Comparison of ENCODE assay signal across 18 cellular contexts in the genomic region with DNA sequence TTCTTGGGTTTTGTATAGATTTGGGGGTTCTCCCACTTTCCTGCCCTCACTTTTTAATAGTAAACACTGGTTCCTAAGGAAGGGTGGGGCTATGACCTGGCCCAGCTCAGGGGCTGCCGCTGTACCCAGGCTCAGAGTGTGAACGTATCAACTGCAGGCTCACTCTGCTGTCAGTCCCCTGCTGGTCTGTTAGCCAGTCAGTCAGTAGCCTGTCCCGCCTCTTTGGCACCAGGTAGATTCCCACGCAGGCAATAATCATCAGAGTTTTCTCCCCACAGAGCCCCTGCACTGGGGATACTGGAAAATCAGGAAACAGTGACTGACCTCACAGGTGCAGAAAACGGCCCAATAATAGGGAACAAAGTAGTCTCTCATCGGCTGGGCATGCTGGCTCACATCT. TPM values are rescaled to one million over a fixed set of nuclear protein-coding genes. Genes with fewer than 3 reads are reported as not detected.
DNase-seq lines count a peak whose midpoint lies in the region; ATAC-seq and TF ChIP-seq lines count a peak whose summit lies in the region.
"Had no signal": no experiment of that assay in that cellular context is flagged by ENCODE, and none has a peak within 500 bp of the region (broad histone marks: within the 10 kb centered on the region; RNA-seq: fewer than 3 reads in every experiment).

No MANE protein-coding gene starts in this region.

- no peak overlapping the region for H3K18ac ChIP-seq in mesendoderm (ENCODE audit: low read length)

- no peak overlapping the region for H4K5ac ChIP-seq in mesendoderm (ENCODE audit: low read length)

- H3K9me2 ChIP-seq in GM23338 (ENCODE audit: insufficient read depth) (no peaks in the 10 kb centered on the region), PC-3 (replicated peaks; ENCODE audit: low read length) (no peaks in the 10 kb centered on the region)

- H3K4me2 ChIP-seq in GM23338 (no peak overlapping the region), mesendoderm (ENCODE audit: low read length) (no peak overlapping the region), PC-3 (ENCODE audit: low read length) (no peak overlapping the region)

- intact Hi-C loops in thyroid gland (cut with DNase I) = no loop called here
- intact Hi-C loops in PC-3 (cut with micrococcal nuclease) = loop anchor here (10.0 kb wide), 1 partner anchor 259 kb away; no protein-coding TSS in a partner anchor

- H3K27me3 ChIP-seq in GM23338 (ENCODE audit: insufficient read depth) (no peaks in the 10 kb centered on the region), mesendoderm (ENCODE audit: insufficient read depth, low read length, poor library complexity) (no peaks in the 10 kb centered on the region), thyroid gland (no peaks in the 10 kb centered on the region), PC-3 (ENCODE audit: low read length) (no peaks in the 10 kb centered on the region)
- H3K27me3 ChIP-seq: BLaER1 had no signal

- no peak overlapping the region for H2AK5ac ChIP-seq in mesendoderm (ENCODE audit: low read length)

- H3K56ac ChIP-seq in mesendoderm (ENCODE audit: low read length) = no peak overlapping the region

- H3F3A ChIP-seq in GM23338 (replicated peaks; ENCODE audit: low read depth) (no peaks in the 10 kb centered on the region), PC-3 (ENCODE audit: low read length, unreplicated experiment) (no peaks in the 10 kb centered on the region)

- peaks cover 20% of the 10 kb centered on the region for H3K9me3 Mint-ChIP-seq in GM23338
- H3K9me3 Mint-ChIP-seq in WTC11 = peaks cover 4% of the 10 kb centered on the region

- H3K4me3 Mint-ChIP-seq in GM23338 = no peak overlapping the region
- no peak overlapping the region for H3K4me3 Mint-ChIP-seq in WTC11
- H3K4me3 Mint-ChIP-seq: CD14-positive monocyte; CD4-positive, alpha-beta memory T cell had no signal

- no peak overlapping the region for H2AFZ ChIP-seq in GM23338
- no peak overlapping the region for H2AFZ ChIP-seq in PC-3 (ENCODE audit: low read length)
- H2AFZ ChIP-seq: GM23248 had no signal

- no peak for TF ChIP-seq POLR2A in thyroid gland (IDR thresholded peaks at IDR 0.05)

- H3K4me3 ChIP-seq in GM23338 = no peak overlapping the region
- H3K4me3 ChIP-seq in epithelial cell of esophagus (ENCODE audit: low read length) = no peak overlapping the region
- H3K4me3 ChIP-seq in mesendoderm (ENCODE audit: low read length) = no peak overlapping the region
- H3K4me3 ChIP-seq in thyroid gland (replicated peaks in 1 of 3) = no peak overlapping the region
- H3K4me3 ChIP-seq in PC-3 (ENCODE audit: low read length) = no peak overlapping the region
- H3K4me3 ChIP-seq: BLaER1, GM23248 had no signal

- CTCF ChIA-PET in WTC11 (lab: Charles Lee) (interaction anchor here (4.0 kb wide), 1 partner anchor 123 kb away, joined by 52 read pairs; no protein-coding TSS in a partner anchor), PC-3 (lab: Charles Lee) (no interaction called here)

- H3K9me3 ChIP-seq in thyroid gland (no peaks in the 10 kb centered on the region), PC-3 (ENCODE audit: low read length) (no peaks in the 10 kb centered on the region)

- H3K4ac ChIP-seq in mesendoderm (ENCODE audit: low read depth, low read length) = no peak overlapping the region

- H3K27ac ChIP-seq in GM23338 (ENCODE audit: low read depth) (no peak overlapping the region), mesendoderm (ENCODE audit: low read depth, low read length) (no peak overlapping the region), thyroid gland (no peak overlapping the region), PC-3 (ENCODE audit: low read length) (no peak overlapping the region)
- H3K27ac ChIP-seq: BLaER1, GM23248 had no signal

- H3K79me2 ChIP-seq in GM23338 (replicated peaks; ENCODE audit: insufficient read depth) (no peaks in the 10 kb centered on the region), mesendoderm (ENCODE audit: control insufficient read depth, insufficient read depth, low read length) (no peaks in the 10 kb centered on the region), PC-3 (ENCODE audit: low read length) (no peaks in the 10 kb centered on the region)

- H3K4me1 ChIP-seq in GM23338 (ENCODE audit: insufficient read depth) (no peaks in the 10 kb centered on the region), mesendoderm (ENCODE audit: control insufficient read depth, low read depth, low read length) (peaks cover 5% of the 10 kb centered on the region), thyroid gland (no peaks in the 10 kb centered on the region), PC-3 (ENCODE audit: insufficient read depth, low read length) (no peaks in the 10 kb centered on the region)

- WGBS in mesendoderm (ENCODE audit: extremely low coverage, insufficient coverage, low lambda C conversion rate) = no CpG with 5 or more reads among the region's 6 CpGs
- WGBS in thyroid gland, 2 donors = 76 to 80% methylated on average over 6 of the region's 6 CpGs

- no peak overlapping the region for H2BK5ac ChIP-seq in mesendoderm (ENCODE audit: low read length)

- H2BK120ac ChIP-seq in mesendoderm (ENCODE audit: low read depth, low read length) = no peak overlapping the region

- H4K20me1 ChIP-seq in GM23338 (replicated peaks; ENCODE audit: insufficient read depth) = no peaks in the 10 kb centered on the region
- H4K20me1 ChIP-seq in PC-3 (ENCODE audit: low read length) = no peaks in the 10 kb centered on the region
- H4K20me1 ChIP-seq: BLaER1 had no signal

- ATAC-seq in GM23338 (peak; percentile 31), WTC11 (peak; percentile 36), PC-3 (no peak)
- ATAC-seq: HepG2 had no signal

- BruUV-seq in PC-3 (replicated peaks; lab: Mats Ljungman, UMichigan) = no TSS peak

- no peak overlapping the region for H3K9ac ChIP-seq in mesendoderm (ENCODE audit: low read length)
- H3K9ac ChIP-seq in PC-3 (ENCODE audit: low read length) = no peak overlapping the region
- H3K9ac ChIP-seq: BLaER1, GM23248 had no signal

- POLR2A ChIA-PET in WTC11 (lab: Charles Lee) (no interaction called here), PC-3 (lab: Charles Lee; ENCODE audit: unreplicated experiment) (no interaction called here)

- H3K27me3 Mint-ChIP-seq in GM23338 (ENCODE audit: insufficient read depth, low read depth, poor library complexity) (no peaks in the 10 kb centered on the region), WTC11 (ENCODE audit: low read depth) (peaks cover 7% of the 10 kb centered on the region)

- peaks cover 14% of the 10 kb centered on the region; the same call in 2 of the 3 replicates for H3K4me1 Mint-ChIP-seq in GM23338
- peaks cover 19% of the 10 kb centered on the region for H3K4me1 Mint-ChIP-seq in WTC11
- H3K4me1 Mint-ChIP-seq: CD14-positive monocyte had no signal

- DNase-seq in GM23338 (ENCODE audit: low spot score) (no peak), WTC11 (ENCODE audit: low spot score) (no peak), epithelial cell of esophagus (ENCODE audit: low read depth) (peak; percentile 25), mesendoderm (peak; percentile 17), thyroid gland (no peak), islet precursor cell (no peak), PC-3 (no peak)
- DNase-seq: 8988T; CD4-positive, alpha-beta memory T cell; DMS153; DMS79 treated with DMSO at 0.1 percent for 48 hours; GF-D8; HCEC 1CT; HFFc6 had no signal

- no peak overlapping the region for H3K23ac ChIP-seq in mesendoderm (ENCODE audit: low read length)

- TF ChIP-seq CTCF in GM23338 (conservative IDR thresholded peaks at IDR 0.05; ENCODE audit: low read depth in 2 of 2) (no peak), WTC11 (IDR thresholded peaks at IDR 0.05) (no peak), epithelial cell of esophagus (IDR thresholded peaks at IDR 0.05; ENCODE audit: insufficient read depth, low read depth, low read length, missing control alignments) (no peak), thyroid gland (IDR thresholded peaks at IDR 0.05) (no peak), PC-3 (conservative IDR thresholded peaks at IDR 0.05; ENCODE audit: low read depth, low read length) (no peak)

- no peak overlapping the region for H3K27ac Mint-ChIP-seq in GM23338
- H3K27ac Mint-ChIP-seq in WTC11 = no peak overlapping the region
- H3K27ac Mint-ChIP-seq: CD14-positive monocyte; CD4-positive, alpha-beta memory T cell; HFFc6 had no signal

- H3K36me3 Mint-ChIP-seq in GM23338 (ENCODE audit: low read depth) = peaks cover 9% of the 10 kb centered on the region; the same call in 2 of the 3 replicates
- H3K36me3 Mint-ChIP-seq in WTC11 = peaks cover 4% of the 10 kb centered on the region
- H3K36me3 Mint-ChIP-seq: CD14-positive monocyte; CD4-positive, alpha-beta memory T cell had no signal

- H4K8ac ChIP-seq in mesendoderm (ENCODE audit: low read depth, low read length) = no peak overlapping the region

- H3K79me1 ChIP-seq in mesendoderm (ENCODE audit: low read length) = no peaks in the 10 kb centered on the region

- no peaks in the 10 kb centered on the region for H3K36me3 ChIP-seq in GM23338 (ENCODE audit: insufficient read depth)
- H3K36me3 ChIP-seq in mesendoderm (ENCODE audit: control insufficient read depth, insufficient read depth, low read length) = no peaks in the 10 kb centered on the region
- H3K36me3 ChIP-seq in thyroid gland = no peaks in the 10 kb centered on the region
- no peaks in the 10 kb centered on the region for H3K36me3 ChIP-seq in PC-3 (ENCODE audit: low read depth, low read length)
- H3K36me3 ChIP-seq: BLaER1 had no signal

- H2BK15ac ChIP-seq in mesendoderm (replicated peaks; ENCODE audit: low read depth) = no peak overlapping the region

TF ChIP-seq in GM23338, 12 proteins besides CTCF, POLR2A, EP300 and RAD21 (continues in another document):
- TF ChIP-seq ZNF331 (CRISPR knock-in tag; IDR thresholded peaks at IDR 0.05; ENCODE audit: low read depth) = no peak
- TF ChIP-seq CREB1 (CRISPR knock-in tag; IDR thresholded peaks at IDR 0.05; ENCODE audit: low read depth) = no peak
- no peak for TF ChIP-seq EZH2 (IDR thresholded peaks at IDR 0.05; ENCODE audit: low read depth, unreplicated experiment)

TF ChIP-seq in WTC11, 78 proteins besides CTCF, POLR2A, EP300 and RAD21:
- no peak for TF ChIP-seq TEAD1 (CRISPR knock-in tag; IDR thresholded peaks at IDR 0.05)
- no peak for TF ChIP-seq RELA (CRISPR knock-in tag; IDR thresholded peaks at IDR 0.05; ENCODE audit: borderline replicate concordance)
- TF ChIP-seq NFYB (CRISPR knock-in tag; conservative IDR thresholded peaks at IDR 0.05; ENCODE audit: low read depth) = peak; percentile 28; the same call in 1 of the 2 replicates

RNA-seq across cellular contexts. Expression of gene ALPL, which starts 15.0 kb away (rescaled TPM):
- 166 and 187 TPM in 2 replicates for total RNA-seq in GM23338 (2014; rRNA removed; shearing (Covaris generic))
- polyA plus RNA-seq in GM23338 (2016; fragmentation: Nextera tagmentation; extraction: Ambion mirVana) = 116 and 120 TPM in 2 replicates
- 140 to 148 TPM (median 148 TPM) in 3 replicates for total RNA-seq in WTC11 (2021)
- polyA plus RNA-seq in mesendoderm (2013, experiment 1 of 2) = 126 TPM
- 125 TPM for polyA plus RNA-seq in mesendoderm (2013, experiment 2 of 2)
- total RNA-seq in thyroid gland = 10 to 100 TPM in 1 of 4 donors, 1 to 10 TPM in 3; 4.0 to 15.6 (median 4.5) TPM
- total RNA-seq in PC-3 (2014; rRNA removed) = 0.73 and 0.86 TPM in 2 replicates
- total RNA-seq: CD4-positive, alpha-beta memory T cell; GM23248; HepG2 had no signal
- polyA plus RNA-seq: CD14-positive monocyte; CD4-positive, alpha-beta memory T cell had no signal

RNA-seq across cellular contexts. Expression of gene NBPF3, which starts 54.3 kb away (rescaled TPM):
- total RNA-seq in GM23338 (2014; rRNA removed; shearing (Covaris generic)) = 17.9 and 18.1 TPM in 2 replicates
- 2.7 and 3.7 TPM in 2 replicates for polyA plus RNA-seq in GM23338 (2016; fragmentation: Nextera tagmentation; extraction: Ambion mirVana)
- total RNA-seq in WTC11 (2021) (17.2 to 21.4 TPM (median 17.4 TPM) in 3 replicates), thyroid gland (10 to 100 TPM; 13.8 to 19.4 (median 16.7) TPM), PC-3 (2014; rRNA removed) (26.0 and 35.5 TPM in 2 replicates)
- polyA plus RNA-seq in mesendoderm (2013, experiment 1 of 2) = 1.3 TPM
- polyA plus RNA-seq in mesendoderm (2013, experiment 2 of 2) = 1.5 TPM

Comparison
In these comparisons a context has a peak if more than half of its experiments do, and no peak if none do; other contexts are left out.
1. DNase-seq: peak in epithelial cell of esophagus (single experiment) and mesendoderm (single experiment); none in GM23338 (single experiment), WTC11 (single experiment), thyroid gland (0 of 2), islet precursor cell (single experiment) and PC-3 (single experiment).